In genomic region chr14:100842799-100843198, GRCh38 we compare ENCODE assay signal across 2 cellular contexts.
TF ChIP-seq lines count a peak whose summit lies in the region.

No MANE protein-coding gene starts in this region.

TF ChIP-seq in GM23338, 12 proteins besides CTCF, POLR2A, EP300 and RAD21 (continued from another document):
- no peak for TF ChIP-seq REST (IDR thresholded peaks at IDR 0.05; ENCODE audit: unreplicated experiment)
- no peak for TF ChIP-seq ZNF114 (CRISPR knock-in tag; IDR thresholded peaks at IDR 0.05)
- TF ChIP-seq EZH2 (IDR thresholded peaks at IDR 0.05; ENCODE audit: low read depth, unreplicated experiment): no peak
- no peak for TF ChIP-seq ETS1 (IDR thresholded peaks at IDR 0.05)
- TF ChIP-seq STAT1 (IDR thresholded peaks at IDR 0.05; ENCODE audit: unreplicated experiment): no peak

TF ChIP-seq in SK-N-SH, 30 proteins besides CTCF, POLR2A, EP300 and RAD21 (continued from another document):
- TF ChIP-seq PBX3 (IDR thresholded peaks at IDR 0.05) (no peak), EZH2phosphoT487 (IDR thresholded peaks at IDR 0.05; ENCODE audit: borderline replicate concordance, low read depth) (no peak), TCF12 (IDR thresholded peaks at IDR 0.05) (no peak), MXI1 (IDR thresholded peaks at IDR 0.05; ENCODE audit: low read depth, low read length) (no peak), ELF1 (IDR thresholded peaks at IDR 0.05) (no peak), RXRA (IDR thresholded peaks at IDR 0.05; ENCODE audit: borderline replicate concordance, low read depth) (no peak)
